Comparison of ENCODE assay signal across 7 cellular contexts in genomic region chr1:9822490-9822889, GRCh38. TPM values are rescaled to one million over a fixed set of nuclear protein-coding genes. Genes with fewer than 3 reads are reported as not detected.
DNase-seq lines count a peak whose midpoint lies in the region; ATAC-seq lines count a peak whose summit lies in the region.

No MANE protein-coding gene starts in this region.

- POLR2A ChIA-PET in activated CD4-positive, alpha-beta memory T cell treated with anti-CD3 and anti-CD28 coated beads, Interleukin-2, amount 10 ng/mL, durations not matched to agents 7 days and 5 days (lab: Charles Lee) = interaction anchor here (1.0 to 1.3 kb wide), 2 partner anchors 23 to 169 kb away, joined by 4 to 5 read pairs; no protein-coding TSS in a partner anchor

- CTCF ChIA-PET in activated CD4-positive, alpha-beta memory T cell treated with anti-CD3 and anti-CD28 coated beads, Interleukin-2, amount 10 ng/mL, durations not matched to agents 7 days and 5 days (lab: Charles Lee) = interaction anchor here (0.7 to 3.5 kb wide), 4 partner anchors 22 to 46 kb away, joined by 3 to 30 read pairs (median 4); no protein-coding TSS in a partner anchor

- DNase-seq in HCEC 1CT (peak; percentile 48), SKM-1 treated with dmso at 0.1 percent for 144 hours (lab: John Stamatoyannopoulos, UW; ENCODE audit: unreplicated experiment) (no peak), cerebellar nuclear complex (lab: John Stamatoyannopoulos, UW) (no peak)
- no peak for DNase-seq in activated CD4-positive, alpha-beta memory T cell treated with anti-CD3 and anti-CD28 coated beads, Interleukin-2, amount 10 ng/mL, durations not matched to agents 7 days and 5 days
- DNase-seq in stimulated activated naive CD8-positive, alpha-beta T cell treated with anti-CD3 and anti-CD28 coated beads, Interleukin-15, amount 100 ng/mL, for 72 hours = no peak

- ATAC-seq in stimulated activated naive CD8-positive, alpha-beta T cell treated with anti-CD3 and anti-CD28 coated beads, Interleukin-15, amount 100 ng/mL, for 72 hours = no peak
- ATAC-seq in HG03378 (IDR thresholded peaks at IDR 0.05; ENCODE audit: unreplicated experiment) = no peak

- peak overlapping the region; percentile 96 for H3K4me3 ChIP-seq in iPS-15b (ENCODE audit: low read depth, low read length)

- H3K9me3 ChIP-seq in iPS-15b (ENCODE audit: control insufficient read depth, insufficient read depth, low read length) = no peaks in the 10 kb centered on the region

- peaks cover 4% of the 10 kb centered on the region for H3K27me3 Mint-ChIP-seq in activated CD4-positive, alpha-beta memory T cell treated with anti-CD3 and anti-CD28 coated beads, Interleukin-2, amount 10 ng/mL, durations not matched to agents 7 days and 5 days
- peaks cover 22% of the 10 kb centered on the region for H3K27me3 Mint-ChIP-seq in stimulated activated naive CD8-positive, alpha-beta T cell treated with anti-CD3 and anti-CD28 coated beads, Interleukin-15, amount 100 ng/mL, for 72 hours

- H3K27ac Mint-ChIP-seq in activated CD4-positive, alpha-beta memory T cell treated with anti-CD3 and anti-CD28 coated beads, Interleukin-2, amount 10 ng/mL, durations not matched to agents 7 days and 5 days = peak overlapping the region; percentile 74
- peak overlapping the region in 1 of 2 donors; percentile 98 for H3K27ac Mint-ChIP-seq in stimulated activated naive CD8-positive, alpha-beta T cell treated with anti-CD3 and anti-CD28 coated beads, Interleukin-15, amount 100 ng/mL, for 72 hours

- no peaks in the 10 kb centered on the region for H3K36me3 ChIP-seq in iPS-15b (ENCODE audit: control insufficient read depth, insufficient read depth, low read length)

- peak overlapping the region; percentile 79 for H3K9ac ChIP-seq in iPS-15b (ENCODE audit: low read depth, low read length)

- H3K4me1 ChIP-seq in iPS-15b (ENCODE audit: control insufficient read depth, insufficient read depth, low read length) = peaks cover 16% of the 10 kb centered on the region

- H3K36me3 Mint-ChIP-seq in activated CD4-positive, alpha-beta memory T cell treated with anti-CD3 and anti-CD28 coated beads, Interleukin-2, amount 10 ng/mL, durations not matched to agents 7 days and 5 days (ENCODE audit: low read depth) = peaks cover 11% of the 10 kb centered on the region

- H3K4me1 Mint-ChIP-seq in activated CD4-positive, alpha-beta memory T cell treated with anti-CD3 and anti-CD28 coated beads, Interleukin-2, amount 10 ng/mL, durations not matched to agents 7 days and 5 days = peaks cover 45% of the 10 kb centered on the region
- H3K4me1 Mint-ChIP-seq in stimulated activated naive CD8-positive, alpha-beta T cell treated with anti-CD3 and anti-CD28 coated beads, Interleukin-15, amount 100 ng/mL, for 72 hours = peaks cover 38% of the 10 kb centered on the region

- peak overlapping the region; percentile 91 for H3K4me3 Mint-ChIP-seq in activated CD4-positive, alpha-beta memory T cell treated with anti-CD3 and anti-CD28 coated beads, Interleukin-2, amount 10 ng/mL, durations not matched to agents 7 days and 5 days
- H3K4me3 Mint-ChIP-seq in stimulated activated naive CD8-positive, alpha-beta T cell treated with anti-CD3 and anti-CD28 coated beads, Interleukin-15, amount 100 ng/mL, for 72 hours = peak overlapping the region; percentile 92 to 95

- peaks cover 13% of the 10 kb centered on the region for H3K27me3 ChIP-seq in iPS-15b (ENCODE audit: control insufficient read depth, insufficient read depth, low read length)

- H3K9me3 Mint-ChIP-seq in activated CD4-positive, alpha-beta memory T cell treated with anti-CD3 and anti-CD28 coated beads, Interleukin-2, amount 10 ng/mL, durations not matched to agents 7 days and 5 days = no peaks in the 10 kb centered on the region
- H3K9me3 Mint-ChIP-seq in stimulated activated naive CD8-positive, alpha-beta T cell treated with anti-CD3 and anti-CD28 coated beads, Interleukin-15, amount 100 ng/mL, for 72 hours = no peaks in the 10 kb centered on the region

RNA-seq across cellular contexts. Expression of gene CLSTN1, which starts 1.3 kb away (rescaled TPM):
- total RNA-seq in activated CD4-positive, alpha-beta memory T cell treated with anti-CD3 and anti-CD28 coated beads, Interleukin-2, amount 10 ng/mL, durations not matched to agents 7 days and 5 days = 100 to 1,000 TPM in 1 of 2 experiments, 10 to 100 TPM in 1; 96.9 to 102 TPM
